Comparison of ENCODE assay signal across 19 cellular contexts in the genomic region with DNA sequence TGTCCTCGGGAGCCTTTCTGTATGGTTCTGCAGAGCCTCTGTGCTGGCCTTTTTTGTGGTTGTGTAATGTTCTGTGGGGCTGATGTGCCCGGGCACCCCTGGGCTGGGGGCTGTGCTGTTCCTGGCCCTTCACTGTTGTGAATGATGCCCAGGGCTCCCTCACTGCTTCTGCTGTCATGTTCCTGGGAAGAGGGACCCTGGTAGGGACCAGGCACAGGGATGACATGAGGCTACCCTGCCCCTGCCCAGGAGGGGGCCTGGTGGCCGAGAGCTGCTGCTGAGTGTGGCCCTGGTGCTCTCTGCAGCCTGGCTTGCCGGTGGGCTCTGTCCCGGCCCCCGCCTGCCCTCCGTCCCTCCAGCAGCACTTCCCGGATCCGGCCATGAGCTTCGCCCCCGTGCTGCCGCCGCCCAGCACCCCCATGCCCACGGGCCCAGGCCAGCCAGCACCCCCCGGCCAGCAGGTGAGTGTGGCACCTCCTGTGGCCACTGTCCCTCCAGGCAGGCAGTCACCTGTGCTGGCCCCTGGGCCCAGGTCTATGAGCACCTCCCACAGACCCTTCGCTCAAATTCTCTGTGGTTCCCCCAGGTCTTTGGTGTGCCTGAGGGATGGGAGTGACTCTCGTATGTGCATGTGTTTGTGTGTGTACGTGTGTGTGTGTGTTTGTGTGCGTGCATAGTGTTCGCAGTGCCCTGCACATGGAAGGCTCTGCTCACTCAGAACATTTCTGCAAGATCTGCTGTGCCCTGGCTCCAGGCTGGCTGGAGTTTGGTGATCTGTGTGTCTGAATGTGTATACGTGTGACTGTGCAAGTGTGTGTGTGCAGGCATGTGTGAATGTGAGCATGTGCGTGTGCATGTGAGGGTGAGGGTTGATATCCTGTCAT.
DNase-seq lines count a peak whose midpoint lies in the region; FAIRE-seq and TF ChIP-seq lines count a peak whose summit lies in the region.
"Had no signal": no experiment of that assay in that cellular context is flagged by ENCODE, and none has a peak within 500 bp of the region (broad histone marks: within the 10 kb centered on the region; RNA-seq: fewer than 3 reads in every experiment).

No MANE protein-coding gene starts in this region.

- no peak overlapping the region for H3K4ac ChIP-seq in H1 (replicated peaks; ENCODE audit: insufficient read length, low read depth, low read length)

- peak; percentile 2 for DNase-seq in activated naive CD4-positive, alpha-beta T cell treated with anti-CD3 and anti-CD28 coated beads for 36 hours
- DNase-seq in activated naive CD4-positive, alpha-beta T cell (lab: John Stamatoyannopoulos, UW), result no peak
- peak in 1 of 2 experiments; percentile 41 for DNase-seq in H1 (ENCODE audit: low read depth in 1 of 2, low spot score in 2 of 2)
- DNase-seq in neural progenitor cell (ENCODE audit: low spot score), result no peak
- peak; percentile 61 for DNase-seq in type B pancreatic cell (ENCODE audit: extremely low spot score, unreplicated experiment)
- DNase-seq in RCC 7860 (ENCODE audit: low spot score), result no peak
- no peak for DNase-seq in WERI-Rb-1
- DNase-seq in NCI-H2171 treated with DMSO at 0.1 percent for 48 hours (lab: John Stamatoyannopoulos, UW), result no peak
- DNase-seq: activated CD4-positive, alpha-beta T cell treated with anti-CD3 and anti-CD28 coated beads for 4 hours; activated T-cell treated with anti-CD3 and anti-CD28 coated beads, Interleukin-2, amount 50 U/mL, for 72 hours; amniotic stem cell; GM23248; hippocampal formation; NCI-H69; OCI-M1 had no signal

- TF ChIP-seq EP300 in H1 (IDR thresholded peaks at IDR 0.05; ENCODE audit: borderline replicate concordance in 1 of 2, low read depth in 2 of 2, low read length in 2 of 2), result no peak

- no peak overlapping the region for H3K27ac Mint-ChIP-seq in activated naive CD4-positive, alpha-beta T cell treated with anti-CD3 and anti-CD28 coated beads for 36 hours
- peak overlapping the region; percentile 54 for H3K27ac Mint-ChIP-seq in neural progenitor cell
- no peak overlapping the region for H3K27ac Mint-ChIP-seq in type B pancreatic cell
- H3K27ac Mint-ChIP-seq: activated T-cell treated with anti-CD3 and anti-CD28 coated beads, Interleukin-2, amount 50 U/mL, for 72 hours; CD4-positive, alpha-beta T cell had no signal

- no peak overlapping the region for H3K23ac ChIP-seq in H1 (ENCODE audit: insufficient read length)

- no peak overlapping the region for H2BK20ac ChIP-seq in H1 (ENCODE audit: low read length)

- no peaks in the 10 kb centered on the region for H3K9me3 Mint-ChIP-seq in activated naive CD4-positive, alpha-beta T cell treated with anti-CD3 and anti-CD28 coated beads for 36 hours
- H3K9me3 Mint-ChIP-seq in neural progenitor cell, result no peaks in the 10 kb centered on the region
- no peaks in the 10 kb centered on the region for H3K9me3 Mint-ChIP-seq in type B pancreatic cell
- H3K9me3 Mint-ChIP-seq: activated T-cell treated with anti-CD3 and anti-CD28 coated beads, Interleukin-2, amount 50 U/mL, for 72 hours; CD4-positive, alpha-beta T cell had no signal

- H4K8ac ChIP-seq in H1 (ENCODE audit: extremely low read depth, insufficient read depth, low read length), result peak overlapping the region; percentile 22; the same call in 1 of the 2 replicates

- no peaks in the 10 kb centered on the region for H3K36me3 Mint-ChIP-seq in activated naive CD4-positive, alpha-beta T cell treated with anti-CD3 and anti-CD28 coated beads for 36 hours (ENCODE audit: low read depth)
- peaks cover 10% of the 10 kb centered on the region for H3K36me3 Mint-ChIP-seq in neural progenitor cell
- H3K36me3 Mint-ChIP-seq in type B pancreatic cell, result peaks cover 3% of the 10 kb centered on the region

- no peak overlapping the region for H4K91ac ChIP-seq in H1 (replicated peaks; ENCODE audit: insufficient read length, low read length)

- H3K27ac ChIP-seq in H1 (ENCODE audit: low read depth, low read length) (no peak overlapping the region), neural progenitor cell (no peak overlapping the region), WERI-Rb-1 (no peak overlapping the region)
- H3K27ac ChIP-seq: GM23248, HL-60, SJSA1 had no signal

- no peak overlapping the region for H3K56ac ChIP-seq in H1 (replicated peaks; ENCODE audit: insufficient read length, low read depth, low read length)

- H3K4me2 ChIP-seq in H1 (ENCODE audit: insufficient read depth in 1 of 2, low read depth in 2 of 2, low read length in 2 of 2), result no peak overlapping the region
- no peak overlapping the region for H3K4me2 ChIP-seq in neural progenitor cell

- TF ChIP-seq POLR2A in H1 (IDR thresholded peaks at IDR 0.05; ENCODE audit: control extremely low read depth in 1 of 2, low read depth in 2 of 2, low read length in 2 of 2), result no peak

- no peak for TF ChIP-seq CTCF in H1 (IDR thresholded peaks at IDR 0.05; ENCODE audit: control extremely low read depth in 1 of 3, insufficient read depth in 1 of 3, low read depth in 1 of 3, low read length in 3 of 3)
- TF ChIP-seq CTCF in neural progenitor cell (IDR thresholded peaks at IDR 0.05), result no peak
- no peak for TF ChIP-seq CTCF in type B pancreatic cell (conservative IDR thresholded peaks at IDR 0.05)
- no peak for TF ChIP-seq CTCF in WERI-Rb-1 (IDR thresholded peaks at IDR 0.05; ENCODE audit: low read depth, low read length)

- H3K4me3 ChIP-seq in H1 (ENCODE audit: extremely low read depth in 1 of 4, insufficient read depth in 2 of 4, low read depth in 3 of 4, low read length in 4 of 4) (no peak overlapping the region), neural progenitor cell (no peak overlapping the region), WERI-Rb-1 (ENCODE audit: low read depth, low read length) (no peak overlapping the region)
- H3K4me3 ChIP-seq: GM23248, SJSA1 had no signal

- no peak overlapping the region for H2AFZ ChIP-seq in H1 (ENCODE audit: low read length)
- no peak overlapping the region for H2AFZ ChIP-seq in neural progenitor cell (replicated peaks)
- H2AFZ ChIP-seq: GM23248 had no signal

- no peak overlapping the region for H4K5ac ChIP-seq in H1 (ENCODE audit: insufficient read length, low read depth, low read length)

- 86% methylated on average over 22 of the region's 22 CpGs; no CpG with 5 or more reads in 1 of the 2 experiments for WGBS in H1 (ENCODE audit: extremely low coverage in 1 of 2, insufficient coverage in 1 of 2, insufficient read length in 1 of 2, insufficient replicate concordance in 2 of 2, low coverage in 1 of 2, low lambda C conversion rate in 2 of 2, missing lambda C conversion rate in 1 of 2), 2 experiments

- H3K9ac ChIP-seq in H1 (replicated peaks in 1 of 4; ENCODE audit: extremely low read depth in 1 of 4, low read depth in 3 of 4, low read length in 3 of 4) (no peak overlapping the region), neural progenitor cell (no peak overlapping the region)
- H3K9ac ChIP-seq: GM23248 had no signal

- H3K27me3 Mint-ChIP-seq in activated naive CD4-positive, alpha-beta T cell treated with anti-CD3 and anti-CD28 coated beads for 36 hours (ENCODE audit: low read depth), result no peaks in the 10 kb centered on the region
- peaks cover 2% of the 10 kb centered on the region for H3K27me3 Mint-ChIP-seq in neural progenitor cell (ENCODE audit: insufficient read depth, low read depth)
- H3K27me3 Mint-ChIP-seq in type B pancreatic cell, result no peaks in the 10 kb centered on the region
- H3K27me3 Mint-ChIP-seq: CD4-positive, alpha-beta T cell had no signal

- peak overlapping the region; percentile 77; the same call in 1 of the 2 replicates for H2BK5ac ChIP-seq in H1 (ENCODE audit: low read depth, low read length)

- H3K18ac ChIP-seq in H1 (ENCODE audit: extremely low read depth, low read length), result no peak overlapping the region

- no peaks in the 10 kb centered on the region for H3K4me1 ChIP-seq in H1 (replicated peaks in 1 of 4; ENCODE audit: control insufficient read depth in 3 of 4, insufficient read depth in 4 of 4, low read length in 3 of 4)
- no peaks in the 10 kb centered on the region for H3K4me1 ChIP-seq in neural progenitor cell
- H3K4me1 ChIP-seq: SJSA1 had no signal

- intact Hi-C loops in activated naive CD4-positive, alpha-beta T cell treated with anti-CD3 and anti-CD28 coated beads for 36 hours (cut with micrococcal nuclease), result no loop called here

- no peak for TF ChIP-seq RAD21 in H1 (IDR thresholded peaks at IDR 0.05 in 1 of 2, conservative IDR thresholded peaks at IDR 0.05 in 1 of 2; ENCODE audit: low read depth in 2 of 2, low read length in 2 of 2)

- H3K36me3 ChIP-seq in H1 (ENCODE audit: control insufficient read depth in 2 of 4, insufficient read depth in 4 of 4, low read length in 3 of 4), result peaks cover 0 to 4% (median 2%) of the 10 kb centered on the region in 4 experiments; a peak in 6 of 8 replicates
- H3K36me3 ChIP-seq in neural progenitor cell, result no peaks in the 10 kb centered on the region
- peaks cover 9% of the 10 kb centered on the region; the same call in 1 of the 2 replicates for H3K36me3 ChIP-seq in WERI-Rb-1
- H3K36me3 ChIP-seq: SJSA1 had no signal

- no peaks in the 10 kb centered on the region for H3K79me2 ChIP-seq in H1 (ENCODE audit: control insufficient read depth in 1 of 2, insufficient read depth in 2 of 2, low read length in 2 of 2)
- H3K79me2 ChIP-seq in neural progenitor cell (ENCODE audit: low read depth), result no peaks in the 10 kb centered on the region

- H3K27me3 ChIP-seq in H1 (replicated peaks in 1 of 4; ENCODE audit: control insufficient read depth in 3 of 4, extremely low read depth in 1 of 4, insufficient read depth in 3 of 4, low read length in 3 of 4), result no peaks in the 10 kb centered on the region
- H3K27me3 ChIP-seq in neural progenitor cell, result no peaks in the 10 kb centered on the region
- no peaks in the 10 kb centered on the region for H3K27me3 ChIP-seq in WERI-Rb-1 (ENCODE audit: insufficient read depth, low read depth, severe bottlenecking)
- H3K27me3 ChIP-seq: SJSA1 had no signal

- no peak overlapping the region for H2BK120ac ChIP-seq in H1 (replicated peaks; ENCODE audit: low read depth, low read length)

- no peaks in the 10 kb centered on the region for H3F3A ChIP-seq in neural progenitor cell (ENCODE audit: low read depth)

- H2BK12ac ChIP-seq in H1 (ENCODE audit: low read depth, low read length), result no peak overlapping the region

- no peak overlapping the region for H2AK5ac ChIP-seq in H1 (ENCODE audit: low read depth, low read length)

- H2BK15ac ChIP-seq in H1 (ENCODE audit: low read length), result no peak overlapping the region

- FAIRE-seq in H1 (lab: Jason Lieb, UNC) (no peak), RCC 7860 (lab: Jason Lieb, UNC) (no peak)
- FAIRE-seq: endometrium had no signal

- no peak overlapping the region for H3K14ac ChIP-seq in H1 (ENCODE audit: insufficient read length)

- CTCF ChIA-PET in activated naive CD4-positive, alpha-beta T cell treated with anti-CD3 and anti-CD28 coated beads for 36 hours (lab: Charles Lee), result interaction anchor here (1.4 kb wide), 1 partner anchor 147 kb away, joined by 3 read pairs; no protein-coding TSS in a partner anchor
- CTCF ChIA-PET in H1 (lab: Charles Lee; ENCODE audit: partially characterized antibody), result interaction anchor here (1.0 to 1.1 kb wide), 2 partner anchors 95 to 102 kb away, joined by 3 to 4 read pairs; no protein-coding TSS in a partner anchor

- POLR2A ChIA-PET in H1 (lab: Charles Lee; ENCODE audit: partially characterized antibody), result interaction anchor here (1.4 kb wide), 1 partner anchor 75 kb away, joined by 3 read pairs; no protein-coding TSS in a partner anchor

- H3K9me3 ChIP-seq in H1 (ENCODE audit: insufficient read depth in 2 of 2, low read depth in 1 of 2, low read length in 1 of 2) (no peaks in the 10 kb centered on the region), neural progenitor cell (ENCODE audit: low read depth) (no peaks in the 10 kb centered on the region), WERI-Rb-1 (ENCODE audit: severe bottlenecking) (no peaks in the 10 kb centered on the region)
- H3K9me3 ChIP-seq: SJSA1 had no signal

- H3K23me2 ChIP-seq in H1 (ENCODE audit: low read depth, low read length), result no peaks in the 10 kb centered on the region

- H3K79me1 ChIP-seq in H1 (ENCODE audit: low read depth, low read length), result no peaks in the 10 kb centered on the region

- no peak overlapping the region for H3K4me3 Mint-ChIP-seq in activated naive CD4-positive, alpha-beta T cell treated with anti-CD3 and anti-CD28 coated beads for 36 hours
- H3K4me3 Mint-ChIP-seq in neural progenitor cell (no peak overlapping the region), type B pancreatic cell (no peak overlapping the region)
- H3K4me3 Mint-ChIP-seq: activated T-cell treated with anti-CD3 and anti-CD28 coated beads, Interleukin-2, amount 50 U/mL, for 72 hours; CD4-positive, alpha-beta T cell had no signal

- no peaks in the 10 kb centered on the region for H3K4me1 Mint-ChIP-seq in activated naive CD4-positive, alpha-beta T cell treated with anti-CD3 and anti-CD28 coated beads for 36 hours (ENCODE audit: low read depth)
- H3K4me1 Mint-ChIP-seq in neural progenitor cell (peaks cover 12% of the 10 kb centered on the region), type B pancreatic cell (ENCODE audit: unreplicated experiment) (no peaks in the 10 kb centered on the region)

- peaks cover 0 to 13% of the 10 kb centered on the region in 2 experiments for H4K20me1 ChIP-seq in H1 (replicated peaks in 1 of 2; ENCODE audit: control insufficient read depth in 1 of 2, insufficient read depth in 2 of 2, low read length in 2 of 2)
- H4K20me1 ChIP-seq in neural progenitor cell (ENCODE audit: low read depth), result no peaks in the 10 kb centered on the region

Comparison
In these comparisons a context has a peak if more than half of its experiments do, and no peak if none do; other contexts are left out.
1. DNase-seq: peak in activated naive CD4-positive, alpha-beta T cell treated with anti-CD3 and anti-CD28 coated beads for 36 hours (single experiment) and type B pancreatic cell (single experiment); none in activated naive CD4-positive, alpha-beta T cell (0 of 4), neural progenitor cell (single experiment), RCC 7860 (single experiment), WERI-Rb-1 (single experiment) and NCI-H2171 treated with DMSO at 0.1 percent for 48 hours (single experiment).